In genomic region chr11:102268985-102269470, GRCh38 we compare ENCODE assay signal across 1 cellular context.
A peak's percentile ranks its signal among the peaks of the same experiment; 100 is the strongest.
TF ChIP-seq lines count a peak whose summit lies in the region.

No MANE protein-coding gene starts in this region.

TF ChIP-seq in HepG2, 621 proteins besides CTCF, POLR2A, EP300 and RAD21 (continued from another document):
- TF ChIP-seq, protein P1, sequence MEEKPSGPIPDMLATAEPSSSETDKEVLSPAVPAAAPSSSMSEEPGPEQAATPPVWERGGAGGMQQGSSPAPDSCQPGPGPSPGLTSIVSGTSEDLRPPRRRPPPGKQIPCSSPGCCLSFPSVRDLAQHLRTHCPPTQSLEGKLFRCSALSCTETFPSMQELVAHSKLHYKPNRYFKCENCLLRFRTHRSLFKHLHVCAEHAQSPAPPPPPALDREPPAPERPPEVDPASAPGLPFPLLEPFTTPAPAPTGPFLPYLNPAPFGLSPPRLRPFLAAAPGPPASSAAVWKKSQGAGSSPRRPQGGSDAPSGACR (CRISPR knock-in tag; IDR thresholded peaks at IDR 0.05) = 0 out of 2 replicates have a peak, but pooled peaks have one; percentile 34
- TF ChIP-seq CBX5 (CRISPR knock-in tag; IDR thresholded peaks at IDR 0.05; ENCODE audit: borderline replicate concordance) (no peak), RARA (CRISPR knock-in tag; IDR thresholded peaks at IDR 0.05) (no peak), ZSCAN12 (CRISPR knock-in tag; IDR thresholded peaks at IDR 0.05) (0 out of 2 replicates have a peak, but pooled peaks have one; percentile 48), ZNF232 (CRISPR knock-in tag; IDR thresholded peaks at IDR 0.05; ENCODE audit: borderline replicate concordance) (no peak), TMF1 (CRISPR knock-in tag; IDR thresholded peaks at IDR 0.05; ENCODE audit: low read depth) (no peak), GFI1 (CRISPR knock-in tag; IDR thresholded peaks at IDR 0.05; ENCODE audit: borderline replicate concordance) (no peak), CHCHD3 (CRISPR knock-in tag; IDR thresholded peaks at IDR 0.05) (no peak), LCORL (IDR thresholded peaks at IDR 0.05) (no peak), LCORL (CRISPR knock-in tag; IDR thresholded peaks at IDR 0.05) (0 out of 2 replicates have a peak, but pooled peaks have one; percentile 16), SOX13 (IDR thresholded peaks at IDR 0.05) (no peak), SOX13 (CRISPR knock-in tag; conservative IDR thresholded peaks at IDR 0.05 in 1 of 2, IDR thresholded peaks at IDR 0.05 in 1 of 2) (no peak), SP5 (CRISPR knock-in tag; IDR thresholded peaks at IDR 0.05; ENCODE audit: borderline replicate concordance, low read depth) (no peak), MAX (IDR thresholded peaks at IDR 0.05) (no peak), ZNF234 (CRISPR knock-in tag; conservative IDR thresholded peaks at IDR 0.05) (no peak), TCF7 (IDR thresholded peaks at IDR 0.05; ENCODE audit: low read depth) (no peak), YEATS4 (CRISPR knock-in tag; IDR thresholded peaks at IDR 0.05; ENCODE audit: borderline replicate concordance) (0 out of 2 replicates have a peak, but pooled peaks have one; percentile 1), ZNF784 (CRISPR knock-in tag; IDR thresholded peaks at IDR 0.05; ENCODE audit: borderline replicate concordance) (0 out of 2 replicates have a peak, but pooled peaks have one; percentile 31)
- TF ChIP-seq, protein P2, sequence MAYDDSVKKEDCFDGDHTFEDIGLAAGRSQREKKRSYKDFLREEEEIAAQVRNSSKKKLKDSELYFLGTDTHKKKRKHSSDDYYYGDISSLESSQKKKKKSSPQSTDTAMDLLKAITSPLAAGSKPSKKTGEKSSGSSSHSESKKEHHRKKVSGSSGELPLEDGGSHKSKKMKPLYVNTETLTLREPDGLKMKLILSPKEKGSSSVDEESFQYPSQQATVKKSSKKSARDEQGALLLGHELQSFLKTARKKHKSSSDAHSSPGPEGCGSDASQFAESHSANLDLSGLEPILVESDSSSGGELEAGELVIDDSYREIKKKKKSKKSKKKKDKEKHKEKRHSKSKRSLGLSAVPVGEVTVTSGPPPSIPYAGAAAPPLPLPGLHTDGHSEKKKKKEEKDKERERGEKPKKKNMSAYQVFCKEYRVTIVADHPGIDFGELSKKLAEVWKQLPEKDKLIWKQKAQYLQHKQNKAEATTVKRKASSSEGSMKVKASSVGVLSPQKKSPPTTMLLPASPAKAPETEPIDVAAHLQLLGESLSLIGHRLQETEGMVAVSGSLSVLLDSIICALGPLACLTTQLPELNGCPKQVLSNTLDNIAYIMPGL (CRISPR knock-in tag; IDR thresholded peaks at IDR 0.05; ENCODE audit: borderline replicate concordance in 1 of 2, low read depth in 1 of 2) = 0 out of 4 replicates have a peak, but pooled peaks of 1 of the 2 experiments have one; percentile 1
- TF ChIP-seq, protein P3, sequence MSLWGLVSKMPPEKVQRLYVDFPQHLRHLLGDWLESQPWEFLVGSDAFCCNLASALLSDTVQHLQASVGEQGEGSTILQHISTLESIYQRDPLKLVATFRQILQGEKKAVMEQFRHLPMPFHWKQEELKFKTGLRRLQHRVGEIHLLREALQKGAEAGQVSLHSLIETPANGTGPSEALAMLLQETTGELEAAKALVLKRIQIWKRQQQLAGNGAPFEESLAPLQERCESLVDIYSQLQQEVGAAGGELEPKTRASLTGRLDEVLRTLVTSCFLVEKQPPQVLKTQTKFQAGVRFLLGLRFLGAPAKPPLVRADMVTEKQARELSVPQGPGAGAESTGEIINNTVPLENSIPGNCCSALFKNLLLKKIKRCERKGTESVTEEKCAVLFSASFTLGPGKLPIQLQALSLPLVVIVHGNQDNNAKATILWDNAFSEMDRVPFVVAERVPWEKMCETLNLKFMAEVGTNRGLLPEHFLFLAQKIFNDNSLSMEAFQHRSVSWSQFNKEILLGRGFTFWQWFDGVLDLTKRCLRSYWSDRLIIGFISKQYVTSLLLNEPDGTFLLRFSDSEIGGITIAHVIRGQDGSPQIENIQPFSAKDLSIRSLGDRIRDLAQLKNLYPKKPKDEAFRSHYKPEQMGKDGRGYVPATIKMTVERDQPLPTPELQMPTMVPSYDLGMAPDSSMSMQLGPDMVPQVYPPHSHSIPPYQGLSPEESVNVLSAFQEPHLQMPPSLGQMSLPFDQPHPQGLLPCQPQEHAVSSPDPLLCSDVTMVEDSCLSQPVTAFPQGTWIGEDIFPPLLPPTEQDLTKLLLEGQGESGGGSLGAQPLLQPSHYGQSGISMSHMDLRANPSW (CRISPR knock-in tag; IDR thresholded peaks at IDR 0.05; ENCODE audit: borderline replicate concordance) = no peak
